ENCODE assay signal across 8 cellular contexts in the genomic region with DNA sequence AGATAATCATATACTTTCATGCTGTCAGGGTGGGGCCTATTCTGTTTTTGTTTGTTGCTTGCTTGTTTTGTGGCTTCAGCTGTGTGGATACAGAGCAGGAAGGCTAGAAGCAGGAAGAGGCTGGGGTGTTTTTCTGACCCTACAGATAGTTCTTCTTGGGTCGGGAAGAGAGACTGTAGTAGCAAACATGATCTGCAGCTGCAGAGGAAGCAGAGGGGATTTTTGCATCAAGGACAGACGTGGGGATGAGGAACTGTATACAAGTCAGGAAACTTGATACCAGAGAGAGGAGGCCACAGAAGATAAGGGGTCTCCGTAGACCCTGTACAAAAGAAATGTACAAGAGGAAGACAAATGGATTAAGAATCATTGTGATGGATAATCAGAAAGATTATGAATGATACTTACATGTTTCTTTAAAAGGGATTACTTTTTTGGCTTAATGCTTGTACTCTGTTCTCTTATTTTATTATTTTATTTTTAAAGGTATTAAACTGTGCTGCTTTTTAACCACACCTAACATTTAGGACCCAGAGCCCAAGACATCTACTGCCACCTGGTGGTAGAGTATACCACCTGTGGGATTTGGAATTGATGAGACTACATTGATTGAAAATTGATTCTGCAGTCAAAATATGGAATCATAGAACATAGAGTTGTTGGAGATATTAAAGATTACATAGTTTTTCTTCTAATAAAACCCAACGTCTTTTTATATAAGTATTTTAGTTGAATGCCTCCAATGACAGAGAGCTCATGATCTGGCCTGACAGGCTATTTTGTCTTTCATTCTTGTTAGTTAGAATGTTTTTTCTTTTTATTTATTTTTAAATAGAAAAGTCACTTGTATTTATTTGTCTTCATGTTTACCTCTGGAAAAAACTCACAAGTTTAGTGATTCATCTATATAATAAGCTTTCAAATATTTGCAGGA. TPM values are rescaled to one million over a fixed set of nuclear protein-coding genes. Genes with fewer than 3 reads are reported as not detected.
DNase-seq lines count a peak whose midpoint lies in the region; ATAC-seq and TF ChIP-seq lines count a peak whose summit lies in the region.

No MANE protein-coding gene starts in this region.

- peak; percentile 24 for DNase-seq in CD1c-positive myeloid dendritic cell (ENCODE audit: extremely low spot score)
- peak; percentile 64 for DNase-seq in GM23248
- peak; percentile 67 for DNase-seq in NCI-H524 treated with DMSO at 0.1 percent for 48 hours (lab: John Stamatoyannopoulos, UW)
- DNase-seq in chondrocyte (ENCODE audit: low spot score): no peak
- peak; percentile 47 to 61 for DNase-seq in lung microvascular endothelial cell (ENCODE audit: low read depth in 2 of 2)
- DNase-seq in NK-92 treated with Interleukin-12 subunit alpha and Interleukin-12 subunit beta, amount 100 ng/mL, for 24 hours (lab: John Stamatoyannopoulos, UW): no peak

- WGBS in GM23248 (ENCODE audit: low coverage in 1 of 2, low lambda C conversion rate in 2 of 2, missing lambda C conversion rate in 2 of 2), 2 experiments: 49 to 54% methylated on average over 4 of the region's 4 CpGs

- no peaks in the 10 kb centered on the region for H3K9me3 Mint-ChIP-seq in chondrocyte (ENCODE audit: low read depth)

- in situ Hi-C loops in GM23248 (cut with MboI): no loop called here

- no peaks in the 10 kb centered on the region for H4K20me1 ChIP-seq in GM23248 (ENCODE audit: insufficient read depth)

- no peaks in the 10 kb centered on the region for H3K36me3 ChIP-seq in GM23248 (ENCODE audit: low read depth)

- H2AFZ ChIP-seq in GM23248: no peak overlapping the region

- no peak overlapping the region for H3K27ac ChIP-seq in GM23248

- H3K9me2 ChIP-seq in GM23248 (ENCODE audit: insufficient read depth): no peaks in the 10 kb centered on the region

- H3K36me3 Mint-ChIP-seq in chondrocyte (ENCODE audit: low read depth): no peaks in the 10 kb centered on the region

- ATAC-seq in HG03108 (IDR thresholded peaks at IDR 0.05; ENCODE audit: unreplicated experiment): no peak
- no peak for ATAC-seq in GM18517 (IDR thresholded peaks at IDR 0.05; ENCODE audit: unreplicated experiment)

- peak; percentile 91 for TF ChIP-seq CTCF in chondrocyte (IDR thresholded peaks at IDR 0.05)

- no peak overlapping the region for H3K27ac Mint-ChIP-seq in chondrocyte (ENCODE audit: unreplicated experiment)

- no peaks in the 10 kb centered on the region for H3K79me2 ChIP-seq in GM23248 (ENCODE audit: insufficient read depth)

- no peaks in the 10 kb centered on the region for H3K27me3 Mint-ChIP-seq in chondrocyte (ENCODE audit: low read depth)

- H3K4me2 ChIP-seq in GM23248 (ENCODE audit: unreplicated experiment): no peak overlapping the region

- no peak overlapping the region for H3K4me3 Mint-ChIP-seq in chondrocyte (ENCODE audit: unreplicated experiment)

- H3K4me3 ChIP-seq in GM23248: no peak overlapping the region

- H3K4me1 ChIP-seq in GM23248 (ENCODE audit: insufficient read depth): no peaks in the 10 kb centered on the region

- peaks cover 16% of the 10 kb centered on the region for H3K4me1 Mint-ChIP-seq in chondrocyte (ENCODE audit: low read depth)

- no peaks in the 10 kb centered on the region for H3K9me3 ChIP-seq in GM23248 (ENCODE audit: low read depth)

- no peak overlapping the region for H3K9ac ChIP-seq in GM23248

- no peaks in the 10 kb centered on the region; the same call in 1 of the 2 replicates for H3K27me3 ChIP-seq in GM23248 (replicated peaks; ENCODE audit: insufficient read depth)

- H3F3A ChIP-seq in GM23248 (ENCODE audit: insufficient read depth): no peaks in the 10 kb centered on the region

RNA-seq across cellular contexts. Expression of a gene that starts 46.1 kb away (rescaled TPM):
- 4.0 and 16.1 TPM in 2 replicates for total RNA-seq in GM23248 (2014; rRNA removed; shearing (Covaris generic))
- 0.98 and 1.4 TPM in 2 replicates for polyA plus RNA-seq in GM23248 (2016; fragmentation: Nextera tagmentation; extraction: Ambion mirVana)
- 27.1 to 38.4 TPM (median 31.9 TPM) in 3 replicates for total RNA-seq in chondrocyte
- 79.1 and 147 TPM in 2 replicates for total RNA-seq in lung microvascular endothelial cell

Comparison
In these comparisons a context has a peak if more than half of its experiments do, and no peak if none do; other contexts are left out.
1. DNase-seq: peak in CD1c-positive myeloid dendritic cell (single experiment), GM23248 (single experiment), NCI-H524 treated with DMSO at 0.1 percent for 48 hours (single experiment) and lung microvascular endothelial cell (2 of 2); none in chondrocyte (single experiment) and NK-92 treated with Interleukin-12 subunit alpha and Interleukin-12 subunit beta, amount 100 ng/mL, for 24 hours (single experiment).